ENCODE assay signal across 18 cellular contexts in genomic region chr2:16336491-16336890, GRCh38.
DNase-seq lines count a peak whose midpoint lies in the region; ATAC-seq and TF ChIP-seq lines count a peak whose summit lies in the region.
"Had no signal": no experiment of that assay in that cellular context is flagged by ENCODE, and none has a peak within 500 bp of the region (broad histone marks: within the 10 kb centered on the region; RNA-seq: fewer than 3 reads in every experiment).

No MANE protein-coding gene starts in this region.

- H3K9me3 ChIP-seq in WERI-Rb-1 (ENCODE audit: severe bottlenecking): no peaks in the 10 kb centered on the region
- H3K9me3 ChIP-seq: Caco-2 had no signal

- H3K36me3 ChIP-seq in WERI-Rb-1: no peaks in the 10 kb centered on the region
- H3K36me3 ChIP-seq: BLaER1 treated with 17β-estradiol and CSF1 and Interleukin-3, amounts not matched to agents 10 nM and 100 nM had no signal

- no peak for TF ChIP-seq CTCF in WERI-Rb-1 (IDR thresholded peaks at IDR 0.05; ENCODE audit: low read depth, low read length)

- H3K27me3 ChIP-seq in WERI-Rb-1 (ENCODE audit: insufficient read depth, low read depth, severe bottlenecking): no peaks in the 10 kb centered on the region
- H3K27me3 ChIP-seq: BLaER1 treated with 17β-estradiol and CSF1 and Interleukin-3, amounts not matched to agents 10 nM and 100 nM had no signal

- H3K4me3 ChIP-seq in WERI-Rb-1 (ENCODE audit: low read depth, low read length): no peak overlapping the region
- H3K4me3 ChIP-seq: BLaER1 treated with 17β-estradiol and CSF1 and Interleukin-3, amounts not matched to agents 10 nM and 100 nM; GM12878 had no signal

- no peak for ATAC-seq in GM19397 (IDR thresholded peaks at IDR 0.05; ENCODE audit: unreplicated experiment)
- ATAC-seq: CD8-positive, alpha-beta T cell; GM12878 had no signal

- H3K27ac ChIP-seq in WERI-Rb-1: peak overlapping the region; percentile 85
- H3K27ac ChIP-seq: BLaER1 treated with 17β-estradiol and CSF1 and Interleukin-3, amounts not matched to agents 10 nM and 100 nM; C4-2B had no signal

- DNase-seq in NCI-H82 (lab: John Stamatoyannopoulos, UW): peak; percentile 80
- no peak for DNase-seq in WERI-Rb-1
- DNase-seq in cerebellar nuclear complex (lab: John Stamatoyannopoulos, UW): no peak
- DNase-seq in DMS53 (lab: John Stamatoyannopoulos, UW): no peak
- DNase-seq: 8988T; ACHN; Caco-2; Calu3; CD4-positive, alpha-beta T cell; CD8-positive, alpha-beta T cell; DMS79; DND-41; EL; GDM1 had no signal
